In the genomic region with DNA sequence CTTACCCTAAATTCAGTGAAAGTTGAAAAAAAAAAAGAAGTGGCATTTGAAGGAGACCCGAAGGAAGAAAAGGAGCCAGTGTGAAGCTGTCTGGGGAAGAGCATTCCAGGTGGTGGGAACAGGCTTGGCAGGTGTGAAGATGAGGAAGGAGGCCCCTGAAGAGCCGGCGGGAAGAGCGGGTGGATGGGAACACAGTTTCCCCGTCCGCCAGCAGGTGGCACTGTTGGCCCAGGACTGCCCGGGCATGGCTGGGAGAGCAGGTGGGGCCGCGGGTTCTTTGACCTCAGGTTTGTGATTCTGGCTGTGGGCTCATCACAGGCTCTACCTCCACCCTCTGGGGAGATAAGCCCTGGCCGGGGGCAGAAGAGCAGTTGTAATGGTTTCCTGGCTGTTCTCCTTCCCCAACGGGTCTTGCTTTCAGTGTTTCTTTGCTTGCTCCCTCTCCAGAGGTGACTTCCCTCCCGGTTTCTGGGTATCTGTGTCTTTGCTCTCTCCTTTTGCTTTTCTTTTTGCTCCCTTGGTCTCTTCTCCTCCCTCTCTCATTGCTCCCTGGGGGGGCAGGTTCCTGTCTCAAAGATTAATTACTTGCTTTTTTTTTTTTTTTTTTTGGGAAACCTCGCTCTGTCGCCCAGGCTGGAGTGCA, we compare ENCODE assay signal across 8 cellular contexts. TPM values are rescaled to one million over a fixed set of nuclear protein-coding genes. Genes with fewer than 3 reads are reported as not detected.
DNase-seq lines count a peak whose midpoint lies in the region; ATAC-seq and TF ChIP-seq lines count a peak whose summit lies in the region.

No MANE protein-coding gene starts in this region.

- H3K36me3 ChIP-seq in brain microvascular endothelial cell (replicated peaks): no peaks in the 10 kb centered on the region

- peaks cover 2 to 13% (median 3%) of the 10 kb centered on the region in 3 donors for H3K27me3 Mint-ChIP-seq in immature natural killer cell (ENCODE audit: low read depth in 3 of 3)

- H3K4me3 Mint-ChIP-seq in immature natural killer cell: peak overlapping the region; percentile 39 to 75 (median 60)

- peak; percentile 28 for DNase-seq in SIG-M5 treated with dmso at 0.1 percent for 504 hours (lab: John Stamatoyannopoulos, UW; ENCODE audit: unreplicated experiment)
- no peak for DNase-seq in SIG-M5 (lab: John Stamatoyannopoulos, UW)
- DNase-seq in NCI-H146 (lab: John Stamatoyannopoulos, UW): peak; percentile 78
- DNase-seq in brain microvascular endothelial cell: peak; percentile 6
- peak; percentile 81 to 82 (median 82) for DNase-seq in immature natural killer cell
- peak; percentile 49 to 73 for DNase-seq in stimulated activated CD4-positive, alpha-beta T cell treated with anti-CD3 and anti-CD28 coated beads, Interleukin-15, amount 100 ng/mL, for 1 hour (ENCODE audit: low read depth in 1 of 2, low spot score in 1 of 2)

- no peaks in the 10 kb centered on the region for H3K9me3 Mint-ChIP-seq in immature natural killer cell

- peaks cover 72 to 73% of the 10 kb centered on the region in 2 donors for H3K4me1 Mint-ChIP-seq in immature natural killer cell

- H3K4me3 ChIP-seq in WI38 (ENCODE audit: low read depth, low read length) (no peak overlapping the region), brain microvascular endothelial cell (ENCODE audit: low read depth, low read length) (no peak overlapping the region)

- H3K27ac Mint-ChIP-seq in immature natural killer cell: peak overlapping the region; percentile 41 to 88 (median 80)

- H3K27ac ChIP-seq in brain microvascular endothelial cell: no peak overlapping the region

- no peak for ATAC-seq in HG03045 (IDR thresholded peaks at IDR 0.05; ENCODE audit: unreplicated experiment)

- TF ChIP-seq CTCF in WI38 (IDR thresholded peaks at IDR 0.05; ENCODE audit: low read depth, low read length): peak; percentile 86
- peak; percentile 95 for TF ChIP-seq CTCF in brain microvascular endothelial cell (IDR thresholded peaks at IDR 0.05; ENCODE audit: low read depth, low read length, missing control alignments)

- in situ Hi-C loops in brain microvascular endothelial cell (cut with HindIII; ENCODE audit: low pct_ligation_motif_present, low sequenced_read_pairs): no loop called here

- H3K27me3 ChIP-seq in brain microvascular endothelial cell (replicated peaks): no peaks in the 10 kb centered on the region

- peaks cover 5 to 11% (median 8%) of the 10 kb centered on the region in 3 donors for H3K36me3 Mint-ChIP-seq in immature natural killer cell

RNA-seq across cellular contexts. Expression of gene RAP1GAP2, which starts 32.3 kb away (rescaled TPM):
- polyA plus RNA-seq in immature natural killer cell: 10 to 100 TPM in 1 of 3 donors, 1 to 10 TPM in 2; 2.5 to 28.9 (median 6.4) TPM
